ENCODE assay signal across 9 cellular contexts in genomic region chr2:223459328-223459939, GRCh38.
DNase-seq lines count a peak whose midpoint lies in the region; ATAC-seq and TF ChIP-seq lines count a peak whose summit lies in the region.
"Had no signal": no experiment of that assay in that cellular context is flagged by ENCODE, and none has a peak within 500 bp of the region (broad histone marks: within the 10 kb centered on the region; RNA-seq: fewer than 3 reads in every experiment).

No MANE protein-coding gene starts in this region.

- WGBS in body of pancreas, 2 donors, result 21 to 25% methylated on average over 4 of the region's 4 CpGs
- WGBS in upper lobe of left lung, 2 donors, result 32 to 38% methylated on average over 4 of the region's 4 CpGs

- TF ChIP-seq CTCF in body of pancreas (IDR thresholded peaks at IDR 0.05), result peak in 5 of 7 experiments; percentile 12 to 22 (median 17)
- peak; percentile 64 for TF ChIP-seq CTCF in neural crest cell (conservative IDR thresholded peaks at IDR 0.05)
- TF ChIP-seq CTCF in upper lobe of left lung (IDR thresholded peaks at IDR 0.05), result peak in 1 of 6 experiments; percentile 10

- H3K4me1 Mint-ChIP-seq in neural crest cell, result no peaks in the 10 kb centered on the region

- no peaks in the 10 kb centered on the region for H3K36me3 ChIP-seq in body of pancreas (replicated peaks in 1 of 2; ENCODE audit: insufficient read depth in 1 of 2, low read depth in 2 of 2)
- H3K36me3 ChIP-seq in upper lobe of left lung, result no peaks in the 10 kb centered on the region

- H3K9me3 ChIP-seq in body of pancreas (no peaks in the 10 kb centered on the region), upper lobe of left lung (no peaks in the 10 kb centered on the region)

- in situ Hi-C loops in G401 (cut with HindIII; ENCODE audit: low sequenced_read_pairs), result no loop called here

- no peaks in the 10 kb centered on the region for H3K27me3 Mint-ChIP-seq in neural crest cell (ENCODE audit: low read depth)

- H3K9me3 Mint-ChIP-seq in neural crest cell, result peaks cover 22% of the 10 kb centered on the region

- H3K27ac ChIP-seq in body of pancreas (no peak overlapping the region), upper lobe of left lung (no peak overlapping the region)

- no peak for TF ChIP-seq EP300 in upper lobe of left lung (IDR thresholded peaks at IDR 0.05)

- H3K4me3 Mint-ChIP-seq in neural crest cell, result no peak overlapping the region

- TF ChIP-seq POLR2A in body of pancreas (IDR thresholded peaks at IDR 0.05), result no peak
- TF ChIP-seq POLR2A in upper lobe of left lung (IDR thresholded peaks at IDR 0.05), result no peak

- H3K27me3 ChIP-seq in body of pancreas (no peaks in the 10 kb centered on the region), upper lobe of left lung (no peaks in the 10 kb centered on the region)

- H3K36me3 Mint-ChIP-seq in neural crest cell (ENCODE audit: low read depth), result peaks cover 12% of the 10 kb centered on the region

- H3K4me3 ChIP-seq in body of pancreas, result no peak overlapping the region
- no peak overlapping the region for H3K4me3 ChIP-seq in upper lobe of left lung

- H3K4me1 ChIP-seq in body of pancreas (no peaks in the 10 kb centered on the region), upper lobe of left lung (peaks cover 0 to 4% (median 0%) of the 10 kb centered on the region in 4 donors)

- ATAC-seq in body of pancreas (no peak), HG02759 (IDR thresholded peaks at IDR 0.05; ENCODE audit: unreplicated experiment) (no peak), HG03135 (IDR thresholded peaks at IDR 0.05; ENCODE audit: unreplicated experiment) (no peak), upper lobe of left lung (ENCODE audit: low FRiP score in 2 of 2) (no peak)

- intact Hi-C loops in body of pancreas (cut with DNase I), result no loop called here

- no peak overlapping the region for H3K27ac Mint-ChIP-seq in neural crest cell (ENCODE audit: unreplicated experiment)

- peak; percentile 14 for DNase-seq in G401 (ENCODE audit: low spot score)
- DNase-seq in NCI-H1436 treated with DMSO at 0.1 percent for 48 hours (lab: John Stamatoyannopoulos, UW), result peak; percentile 18
- no peak for DNase-seq in body of pancreas
- DNase-seq in neural crest cell (ENCODE audit: low read depth, low spot score), result no peak
- DNase-seq in upper lobe of left lung, result no peak
- DNase-seq in UCSD-AML1 (lab: John Stamatoyannopoulos, UW; ENCODE audit: unreplicated experiment), result no peak
- DNase-seq: T-helper 9 cell had no signal

Comparison
In these comparisons a context has a peak if more than half of its experiments do, and no peak if none do; other contexts are left out.
1. DNase-seq: peak in G401 (single experiment) and NCI-H1436 treated with DMSO at 0.1 percent for 48 hours (single experiment); none in body of pancreas (0 of 4), neural crest cell (single experiment), upper lobe of left lung (0 of 2) and UCSD-AML1 (single experiment).